In the genomic region with DNA sequence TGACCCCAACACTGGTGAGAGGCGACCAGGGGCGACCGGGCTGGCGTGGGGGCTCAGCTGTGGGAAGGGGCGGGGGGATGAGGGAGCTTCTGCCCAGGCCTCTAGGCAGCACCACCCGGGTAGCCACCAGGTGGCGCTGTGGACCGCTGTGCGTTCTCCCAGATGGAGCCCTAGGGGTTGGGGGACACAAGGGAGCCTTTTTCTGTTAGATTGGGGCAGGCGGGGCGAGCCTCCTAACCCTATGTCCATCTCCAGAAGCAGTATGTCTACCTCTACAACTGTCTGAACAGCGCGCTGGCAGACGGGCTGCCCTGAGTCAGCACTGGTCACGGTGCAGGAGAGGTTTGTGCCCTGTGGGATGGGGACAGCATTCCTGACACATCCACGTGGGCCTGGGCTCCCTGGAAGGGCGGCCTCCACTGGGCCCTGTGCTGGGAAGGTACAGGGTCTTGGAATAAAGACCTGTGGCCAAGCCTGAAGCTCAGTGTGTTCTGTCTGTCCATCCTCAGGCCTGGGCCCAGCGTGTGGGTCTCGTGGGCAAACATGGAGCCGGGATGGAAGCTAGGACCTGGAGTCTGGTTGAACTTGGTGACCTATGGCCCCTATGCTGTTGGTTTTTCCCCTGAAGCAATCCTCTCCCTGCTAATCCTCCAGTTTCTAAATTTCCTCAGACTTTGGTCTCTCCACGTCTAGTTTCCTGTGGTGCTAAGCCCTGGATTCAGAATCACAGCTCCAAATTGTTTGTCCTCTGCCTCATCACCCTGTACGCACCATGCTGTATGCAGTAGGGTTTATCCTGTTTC, we compare ENCODE assay signal across 8 cellular contexts. TPM values are rescaled to one million over a fixed set of nuclear protein-coding genes. Genes with fewer than 3 reads are reported as not detected.
DNase-seq lines count a peak whose midpoint lies in the region; ATAC-seq and TF ChIP-seq lines count a peak whose summit lies in the region.

No MANE protein-coding gene starts in this region.

- POLR2A ChIA-PET in PC-3 (lab: Charles Lee; ENCODE audit: unreplicated experiment), result no interaction called here

- H3K36me3 Mint-ChIP-seq in activated T-helper 1 cell treated with anti-CD3 and anti-CD28 coated beads, Interleukin-12 subunit alpha, Interleukin-12 subunit beta, Interleukin-2, Interleukin-4 antibody, amounts not matched to agents 30 ng/mL and 10 ng/mL and 1 ng/mL, durations not matched to agents 14 hours and 24 hours and 36 hours (ENCODE audit: low read depth), result no peaks in the 10 kb centered on the region

- H3K27ac Mint-ChIP-seq in activated T-helper 1 cell treated with anti-CD3 and anti-CD28 coated beads, Interleukin-12 subunit alpha, Interleukin-12 subunit beta, Interleukin-2, Interleukin-4 antibody, amounts not matched to agents 30 ng/mL and 10 ng/mL and 1 ng/mL, durations not matched to agents 14 hours and 24 hours and 36 hours, result no peak overlapping the region

- no peak for TF ChIP-seq POLR2A in thyroid gland (IDR thresholded peaks at IDR 0.05)

- H3K4me3 ChIP-seq in PC-3 (ENCODE audit: low read length) (no peak overlapping the region), thyroid gland (replicated peaks in 1 of 3) (no peak overlapping the region)

- DNase-seq in CD1c-positive myeloid dendritic cell (ENCODE audit: extremely low spot score), result peak; percentile 79
- DNase-seq in HCEC 1CT, result peak; percentile 33
- peak; percentile 72 for DNase-seq in PC-3
- DNase-seq in activated T-helper 1 cell treated with anti-CD3 and anti-CD28 coated beads, Interleukin-12 subunit alpha, Interleukin-12 subunit beta, Interleukin-2, Interleukin-4 antibody, amounts not matched to agents 30 ng/mL and 10 ng/mL and 1 ng/mL, durations not matched to agents 14 hours and 24 hours and 36 hours (ENCODE audit: low spot score), result peak; percentile 62
- DNase-seq in fibroblast of peridontal ligament (ENCODE audit: extremely low read depth), result peak; percentile 60
- DNase-seq in occipital lobe (lab: John Stamatoyannopoulos, UW), result peak; percentile 29
- peak; percentile 55 to 59 for DNase-seq in thyroid gland

- H3K4me1 Mint-ChIP-seq in activated T-helper 1 cell treated with anti-CD3 and anti-CD28 coated beads, Interleukin-12 subunit alpha, Interleukin-12 subunit beta, Interleukin-2, Interleukin-4 antibody, amounts not matched to agents 30 ng/mL and 10 ng/mL and 1 ng/mL, durations not matched to agents 14 hours and 24 hours and 36 hours (ENCODE audit: low read depth), result peaks cover 15% of the 10 kb centered on the region

- H3K9me3 Mint-ChIP-seq in activated T-helper 1 cell treated with anti-CD3 and anti-CD28 coated beads, Interleukin-12 subunit alpha, Interleukin-12 subunit beta, Interleukin-2, Interleukin-4 antibody, amounts not matched to agents 30 ng/mL and 10 ng/mL and 1 ng/mL, durations not matched to agents 14 hours and 24 hours and 36 hours, result no peaks in the 10 kb centered on the region

- no peaks in the 10 kb centered on the region for H3K9me2 ChIP-seq in PC-3 (replicated peaks; ENCODE audit: low read length)

- peaks cover 10% of the 10 kb centered on the region; the same call in 1 of the 2 replicates for H3K4me1 ChIP-seq in PC-3 (ENCODE audit: insufficient read depth, low read length)
- H3K4me1 ChIP-seq in thyroid gland, result peaks cover 6 to 22% of the 10 kb centered on the region in 2 donors

- H4K20me1 ChIP-seq in PC-3 (ENCODE audit: low read length), result no peaks in the 10 kb centered on the region

- H3K79me2 ChIP-seq in PC-3 (ENCODE audit: low read length), result no peaks in the 10 kb centered on the region

- TF ChIP-seq CTCF in PC-3 (conservative IDR thresholded peaks at IDR 0.05; ENCODE audit: low read depth, low read length) (peak; percentile 69), thyroid gland (IDR thresholded peaks at IDR 0.05) (peak; percentile 36 to 92 (median 65))

- no peak overlapping the region for H3K27ac ChIP-seq in PC-3 (ENCODE audit: low read length)
- no peak overlapping the region for H3K27ac ChIP-seq in thyroid gland

- H3K4me2 ChIP-seq in PC-3 (ENCODE audit: low read length), result no peak overlapping the region

- peaks cover 38% of the 10 kb centered on the region for H3K27me3 Mint-ChIP-seq in activated T-helper 1 cell treated with anti-CD3 and anti-CD28 coated beads, Interleukin-12 subunit alpha, Interleukin-12 subunit beta, Interleukin-2, Interleukin-4 antibody, amounts not matched to agents 30 ng/mL and 10 ng/mL and 1 ng/mL, durations not matched to agents 14 hours and 24 hours and 36 hours (ENCODE audit: insufficient read depth)

- intact Hi-C loops in PC-3 (cut with micrococcal nuclease), result loop anchor here (2.0 kb wide), 1 partner anchor 94 kb away; no protein-coding TSS in a partner anchor
- intact Hi-C loops in activated T-helper 1 cell treated with anti-CD3 and anti-CD28 coated beads, Interleukin-12 subunit alpha, Interleukin-12 subunit beta, Interleukin-2, Interleukin-4 antibody, amounts not matched to agents 30 ng/mL and 10 ng/mL and 1 ng/mL, durations not matched to agents 14 hours and 24 hours and 36 hours (cut with micrococcal nuclease), result loop anchor here (10.0 kb wide), 2 partner anchors 96 to 296 kb away; no protein-coding TSS in a partner anchor
- intact Hi-C loops in thyroid gland (cut with DNase I), result loop anchor here (10.0 kb wide), 2 partner anchors 106 to 496 kb away; no protein-coding TSS in a partner anchor

- H3K9ac ChIP-seq in PC-3 (ENCODE audit: low read length), result no peak overlapping the region

- H3K27me3 ChIP-seq in PC-3 (ENCODE audit: low read length), result no peaks in the 10 kb centered on the region
- H3K27me3 ChIP-seq in thyroid gland, result no peaks in the 10 kb centered on the region

- CTCF ChIA-PET in PC-3 (lab: Charles Lee), result interaction anchor here (0.6 kb wide), 1 partner anchor 246 kb away, joined by 3 read pairs; no protein-coding TSS in a partner anchor

- H3K9me3 ChIP-seq in PC-3 (ENCODE audit: low read length) (no peaks in the 10 kb centered on the region), thyroid gland (no peaks in the 10 kb centered on the region)

- H3F3A ChIP-seq in PC-3 (ENCODE audit: low read length, unreplicated experiment), result no peaks in the 10 kb centered on the region

- WGBS in thyroid gland, 2 donors, result 38% methylated on average over 21 to 22 of the region's 22 CpGs

- no peak overlapping the region for H3K4me3 Mint-ChIP-seq in activated T-helper 1 cell treated with anti-CD3 and anti-CD28 coated beads, Interleukin-12 subunit alpha, Interleukin-12 subunit beta, Interleukin-2, Interleukin-4 antibody, amounts not matched to agents 30 ng/mL and 10 ng/mL and 1 ng/mL, durations not matched to agents 14 hours and 24 hours and 36 hours

- ATAC-seq in PC-3, result peak; percentile 45
- no peak for ATAC-seq in HG03354 (IDR thresholded peaks at IDR 0.05; ENCODE audit: poor library complexity, severe bottlenecking, unreplicated experiment)

- no peak overlapping the region for H2AFZ ChIP-seq in PC-3 (ENCODE audit: low read length)

- BruUV-seq in PC-3 (replicated peaks; lab: Mats Ljungman, UMichigan), result no TSS peak

- no peaks in the 10 kb centered on the region for H3K36me3 ChIP-seq in PC-3 (ENCODE audit: low read depth, low read length)
- H3K36me3 ChIP-seq in thyroid gland, result no peaks in the 10 kb centered on the region

RNA-seq across cellular contexts. Expression of a gene that starts 23.1 kb away (rescaled TPM):
- 53.3 and 63.3 TPM in 2 replicates for total RNA-seq in PC-3 (2014; rRNA removed)
- 60.2 and 62.3 TPM in 2 replicates for total RNA-seq in activated T-helper 1 cell treated with anti-CD3 and anti-CD28 coated beads, Interleukin-12 subunit alpha, Interleukin-12 subunit beta, Interleukin-2, Interleukin-4 antibody, amounts not matched to agents 30 ng/mL and 10 ng/mL and 1 ng/mL, durations not matched to agents 14 hours and 24 hours and 36 hours
- 84.1 TPM for total RNA-seq in occipital lobe
- total RNA-seq in thyroid gland, result 100 to 1,000 TPM; 124 to 132 (median 127) TPM

Comparison
In these comparisons a context has a peak if more than half of its experiments do, and no peak if none do; other contexts are left out.
1. DNase-seq: peak in every context shown above with its lines; median percentile 79 in CD1c-positive myeloid dendritic cell; 72 in PC-3; 62 in activated T-helper 1 cell treated with anti-CD3 and anti-CD28 coated beads, Interleukin-12 subunit alpha, Interleukin-12 subunit beta, Interleukin-2, Interleukin-4 antibody, amounts not matched to agents 30 ng/mL and 10 ng/mL and 1 ng/mL, durations not matched to agents 14 hours and 24 hours and 36 hours; 60 in fibroblast of peridontal ligament; 57 in thyroid gland; 33 in HCEC 1CT; 29 in occipital lobe.